ENCODE assay signal across 1 cellular context in the genomic region with DNA sequence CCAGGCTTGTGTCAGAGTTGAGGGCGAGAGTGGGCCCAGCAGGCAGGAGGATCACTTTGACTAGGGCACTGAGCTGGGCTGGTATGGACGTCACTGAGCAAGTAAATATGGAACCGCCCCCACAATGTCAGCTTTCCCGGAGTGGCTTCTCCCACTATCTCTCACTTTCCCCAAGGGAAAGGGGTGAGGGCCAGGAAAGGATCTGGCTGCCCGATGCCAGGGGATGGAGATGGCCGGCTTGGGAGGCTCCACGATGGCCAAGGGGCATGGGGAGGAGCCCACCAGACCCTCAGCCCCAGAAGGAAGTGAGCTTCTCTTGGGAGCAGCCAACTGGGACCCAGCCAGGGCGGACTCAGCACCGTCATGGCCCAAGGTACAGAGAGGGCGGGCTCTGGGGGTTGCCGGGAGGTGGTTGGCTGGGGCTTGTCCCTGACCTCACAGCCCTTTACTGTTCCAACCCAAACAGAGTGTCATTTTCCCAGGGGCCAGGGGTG.
TF ChIP-seq lines count a peak whose summit lies in the region.

No MANE protein-coding gene starts in this region.

TF ChIP-seq in GM23338, 12 proteins besides CTCF, POLR2A, EP300 and RAD21 (continued from another document):
- TF ChIP-seq ZNF462 (CRISPR knock-in tag; IDR thresholded peaks at IDR 0.05) (no peak), ZNF331 (CRISPR knock-in tag; IDR thresholded peaks at IDR 0.05; ENCODE audit: low read depth) (no peak), EZH2phosphoT487 (IDR thresholded peaks at IDR 0.05; ENCODE audit: unreplicated experiment) (no peak)
